Comparison of ENCODE assay signal across 8 cellular contexts in genomic region chr1:26233903-26234643, GRCh38. TPM values are rescaled to one million over a fixed set of nuclear protein-coding genes. Genes with fewer than 3 reads are reported as not detected.
A peak's percentile ranks its signal among the peaks of the same experiment; 100 is the strongest.
DNase-seq lines count a peak whose midpoint lies in the region; ATAC-seq, FAIRE-seq and TF ChIP-seq lines count a peak whose summit lies in the region.

CEP85 (plus strand) TSS chr1:26234200; CDS start chr1:26239784, 5,584 bp downstream.

- peak within 1 kb of the TSS; percentile 93 for H3K4me3 ChIP-seq in adipocyte (ENCODE audit: low read length)
- H3K4me3 ChIP-seq in pancreas = peak within 1 kb of the TSS; percentile 50 to 82 (median 62)
- peak within 1 kb of the TSS; percentile 60 to 83 (median 64) for H3K4me3 ChIP-seq in tibial nerve

- H3K27me3 ChIP-seq in adipocyte (replicated peaks; ENCODE audit: control insufficient read depth, insufficient read depth, low read length) (no peaks in the 10 kb centered on the region), pancreas (no peaks in the 10 kb centered on the region), tibial nerve (no peaks in the 10 kb centered on the region)

- ATAC-seq in HG02840 (IDR thresholded peaks at IDR 0.05; ENCODE audit: low FRiP score, unreplicated experiment) = peak; percentile 90
- ATAC-seq in Right ventricle myocardium superior (ENCODE audit: poor library complexity) = peak; percentile 99
- peak; percentile 93 to 99 (median 98) for ATAC-seq in pancreas

- H3K9me3 ChIP-seq in adipocyte (ENCODE audit: control insufficient read depth, low read length) = no peaks in the 10 kb centered on the region
- H3K9me3 ChIP-seq in pancreas = no peaks in the 10 kb centered on the region
- H3K9me3 ChIP-seq in tibial nerve = no peaks in the 10 kb centered on the region

- TF ChIP-seq POLR2A in GM12891 (IDR thresholded peaks at IDR 0.05; ENCODE audit: low read depth, low read length) (peak; percentile 77; the same call in 1 of the 2 replicates), tibial nerve (IDR thresholded peaks at IDR 0.05) (peak; percentile 80 to 92)

- H3K36me3 ChIP-seq in adipocyte (ENCODE audit: control insufficient read depth, insufficient read depth, low read length, severe bottlenecking) = no peaks in the 10 kb centered on the region
- no peaks in the 10 kb centered on the region for H3K36me3 ChIP-seq in pancreas
- no peaks in the 10 kb centered on the region for H3K36me3 ChIP-seq in tibial nerve

- peaks cover 14% of the 10 kb centered on the region for H3K4me1 ChIP-seq in adipocyte (ENCODE audit: control insufficient read depth, insufficient read depth, low read length)
- H3K4me1 ChIP-seq in pancreas = peaks cover 0 to 7% (median 0%) of the 10 kb centered on the region in 3 donors
- peaks cover 0 to 15% (median 2%) of the 10 kb centered on the region in 4 donors for H3K4me1 ChIP-seq in tibial nerve

- DNase-seq in GM12891 (ENCODE audit: insufficient read length, low spot score) = peak; percentile 95
- peak; percentile 99 for DNase-seq in NCI-H1436 (lab: John Stamatoyannopoulos, UW)
- DNase-seq in T follicular helper cell (ENCODE audit: low read depth) = peak; percentile 98
- peak; percentile 99 for DNase-seq in adipocyte (ENCODE audit: low read depth)
- DNase-seq in Right ventricle myocardium superior = peak; percentile 99
- peak; percentile 97 to 100 (median 99) for DNase-seq in pancreas
- peak; percentile 94 to 95 for DNase-seq in tibial nerve (ENCODE audit: low spot score in 2 of 2)

- WGBS in pancreas, 2 donors = 0% methylated on average over 73 of the region's 73 CpGs
- WGBS in tibial nerve, 2 donors = 0% methylated on average over 21 to 52 of the region's 73 CpGs

- TF ChIP-seq EP300 in tibial nerve (IDR thresholded peaks at IDR 0.05) = peak; percentile 59 to 86

- intact Hi-C loops in Right ventricle myocardium superior (cut with DNase I) (loop anchor here (5.0 kb wide), 1 partner anchor 132 kb away; no protein-coding TSS in a partner anchor), pancreas (cut with DNase I) (loop anchor here in 1 of 3 donors (10.0 kb wide), 1 partner anchor 59 kb away; the partner anchor contains the start of genes CNKSR1 and ZNF593OS)

- peak within 1 kb of the TSS; percentile 91 for H3K9ac ChIP-seq in adipocyte (ENCODE audit: low read length)

- peak; percentile 74 to 88 (median 83) for TF ChIP-seq CTCF in pancreas (IDR thresholded peaks at IDR 0.05)
- TF ChIP-seq CTCF in tibial nerve (IDR thresholded peaks at IDR 0.05) = peak; percentile 78 to 93 (median 88)

- peak; percentile 99 for FAIRE-seq in GM12891 (lab: Jason Lieb, UNC)
- FAIRE-seq in pancreas (lab: Jason Lieb, UNC) = peak; percentile 85

- H3K27ac ChIP-seq in pancreas (peak within 1 kb of the TSS; percentile 75 to 88 (median 81)), tibial nerve (peak within 1 kb of the TSS; percentile 81 to 92 (median 86))

TF ChIP-seq in GM12891, 5 proteins besides CTCF, POLR2A, EP300 and RAD21:
- TF ChIP-seq PAX5 (IDR thresholded peaks at IDR 0.05; ENCODE audit: insufficient read depth, low read length, severe bottlenecking) (no peak), TAF1 (IDR thresholded peaks at IDR 0.05; ENCODE audit: low read depth, low read length) (no peak; the same call in 1 of the 2 replicates), POU2F2 (IDR thresholded peaks at IDR 0.05; ENCODE audit: low read depth, low read length) (0 out of 2 replicates have a peak, but pooled peaks have one; percentile 38), SPI1 (IDR thresholded peaks at IDR 0.05; ENCODE audit: low read depth, low read length) (no peak), POLR2AphosphoS5 (IDR thresholded peaks at IDR 0.05; ENCODE audit: low read depth, low read length) (peak; percentile 85)

RNA-seq across cellular contexts. Expression of gene CEP85, which starts in this region (rescaled TPM):
- 7.4 TPM for polyA plus RNA-seq in GM12891 (2012; ENCODE audit: low read depth, missing spikeins)
- total RNA-seq in Right ventricle myocardium superior (82.5 TPM), pancreas (1 to 10 TPM; 2.7 to 6.6 (median 3.7) TPM), tibial nerve (10 to 100 TPM; 14.9 to 23.7 (median 20.0) TPM)
- polyA plus RNA-seq in pancreas = 1 to 10 TPM; 2.9 to 5.6 TPM

Comparison
In these comparisons a context has a peak if more than half of its experiments do, and no peak if none do; other contexts are left out.
1. Peak in every context shown above with its lines: DNase-seq, ATAC-seq, H3K4me3 ChIP-seq and H3K27ac ChIP-seq.